Comparison of ENCODE assay signal across 26 cellular contexts in the genomic region with DNA sequence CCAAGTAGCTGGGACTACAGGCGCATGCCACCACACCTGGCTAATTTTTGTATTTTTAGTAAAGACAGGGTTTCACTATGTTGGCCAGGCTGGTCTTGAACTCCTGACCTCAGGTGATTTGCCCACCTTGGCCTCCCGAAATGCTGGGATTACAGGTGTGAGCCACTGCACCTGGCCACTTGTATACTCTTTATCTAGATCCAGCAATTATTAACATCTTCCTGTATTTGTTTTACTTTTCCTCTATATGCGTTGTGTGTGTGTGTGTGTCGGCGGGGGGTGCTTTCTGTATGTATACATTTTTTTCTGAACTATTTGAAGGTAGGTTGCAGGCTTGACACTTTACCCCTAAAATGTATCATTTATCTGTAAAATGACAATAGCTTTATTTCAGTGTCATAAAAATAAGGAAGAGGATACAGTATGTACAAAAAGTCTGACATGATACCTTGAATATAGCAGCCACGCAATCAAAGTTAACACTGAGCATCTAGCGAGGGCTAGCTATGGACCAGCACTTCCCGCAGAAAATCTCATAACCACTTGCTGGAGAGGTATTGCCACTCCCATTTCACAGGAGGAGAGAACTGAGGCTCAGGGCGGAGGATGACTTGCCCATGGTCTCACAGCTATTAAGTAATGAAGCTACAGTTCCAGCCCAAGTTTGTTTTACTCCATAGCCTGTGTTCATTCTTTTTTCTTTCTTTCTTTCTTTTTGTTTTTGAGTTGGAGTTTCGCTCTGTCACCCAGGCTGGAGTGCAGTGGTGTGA.
"Had no signal": no experiment of that assay in that cellular context is flagged by ENCODE, and none has a peak within 500 bp of the region (broad histone marks: within the 10 kb centered on the region; RNA-seq: fewer than 3 reads in every experiment).

No MANE protein-coding gene starts in this region.

- H3K4me3 ChIP-seq: stomach, suprapubic skin, testis, thoracic aorta, thyroid gland, tibial artery, tibial nerve, transverse colon, upper lobe of left lung, upper lobe of right lung, uterus, vagina had no signal

- H3K9me3 ChIP-seq: stomach, suprapubic skin, testis, thoracic aorta, thyroid gland, tibial artery, transverse colon, upper lobe of left lung, upper lobe of right lung, uterus, vagina had no signal

- ATAC-seq: stimulated activated effector memory CD8-positive, alpha-beta T cell treated with anti-CD3 and anti-CD28 coated beads, Interleukin-12 subunit alpha, Interleukin-12 subunit beta, amount 100 ng/mL, for 72 hours; stimulated activated memory B cell treated with anti-CD40 and anti-IgM and Interleukin-4, amounts not matched to agents 10 μg/mL and 1 μg/mL and 100 μg/mL, for 72 hours; stimulated activated naive B cell treated with anti-CD40 and anti-IgM and Interleukin-4, amounts not matched to agents 10 μg/mL and 1 μg/mL and 100 μg/mL, for 72 hours; stimulated activated naive CD8-positive, alpha-beta T cell treated with anti-CD3 and anti-CD28 coated beads, Interleukin-15, amount 100 ng/mL, for 72 hours; stimulated activated naive CD8-positive, alpha-beta T cell treated with anti-CD3 and anti-CD28 coated beads, Interleukin-15, Interleukin-2, amounts not matched to agents 100 U/mL and 50 U/mL, for 24 hours; upper lobe of right lung had no signal

- H3K36me3 ChIP-seq: stomach, suprapubic skin, thoracic aorta, thyroid gland, tibial artery, tibial nerve, transverse colon, upper lobe of left lung, upper lobe of right lung, uterus, vagina had no signal

- H3K27ac ChIP-seq: suprapubic skin, testis, thoracic aorta, thyroid gland, tibial artery, tibial nerve, transverse colon, upper lobe of left lung, upper lobe of right lung, uterus, vagina had no signal

- DNase-seq: stimulated activated CD4-positive, alpha-beta T cell treated with anti-CD3 and anti-CD28 coated beads, Interleukin-2, amount 100 ng/mL, for 48 hours; stimulated activated CD4-positive, alpha-beta T cell treated with anti-CD3 and anti-CD28 coated beads, Interleukin-4, amount 100 ng/mL, for 1 hour; stimulated activated CD4-positive, alpha-beta T cell treated with anti-CD3 and anti-CD28 coated beads, Interleukin-4, amount 100 ng/mL, for 24 hours; stimulated activated CD8-positive, alpha-beta memory T cell treated with anti-CD3 and anti-CD28 coated beads, Interleukin-4, amount 100 ng/mL, for 48 hours; stimulated activated naive B cell treated with anti-CD40 and anti-IgM and Interleukin-4, amounts not matched to agents 10 μg/mL and 1 μg/mL and 100 μg/mL, for 72 hours; stimulated activated naive CD4-positive, alpha-beta T cell; stimulated activated naive CD4-positive, alpha-beta T cell treated with Interleukin-2 at 50 U/mL for 16 hours; stimulated activated naive CD8-positive, alpha-beta T cell treated with anti-CD3 and anti-CD28 coated beads, Interleukin-15, amount 100 ng/mL, for 72 hours; stimulated activated naive CD8-positive, alpha-beta T cell treated with anti-CD3 and anti-CD28 coated beads, Interleukin-15, Interleukin-2, amounts not matched to agents 100 U/mL and 50 U/mL, for 24 hours; stomach; substantia nigra; testis; thyroid gland; tibial artery; transverse colon; trophoblast cell; upper lobe of left lung; upper lobe of right lung; uterus had no signal

- H3K27me3 ChIP-seq: stomach, suprapubic skin, testis, thyroid gland, tibial artery, tibial nerve, transverse colon, upper lobe of left lung, upper lobe of right lung, uterus, vagina had no signal

- FAIRE-seq: urothelium cell line had no signal

- H3K4me1 ChIP-seq: suprapubic skin, testis, tibial artery, tibial nerve, transverse colon, upper lobe of left lung, upper lobe of right lung, uterus, vagina had no signal
